Comparison of ENCODE assay signal across 25 cellular contexts in the genomic region with DNA sequence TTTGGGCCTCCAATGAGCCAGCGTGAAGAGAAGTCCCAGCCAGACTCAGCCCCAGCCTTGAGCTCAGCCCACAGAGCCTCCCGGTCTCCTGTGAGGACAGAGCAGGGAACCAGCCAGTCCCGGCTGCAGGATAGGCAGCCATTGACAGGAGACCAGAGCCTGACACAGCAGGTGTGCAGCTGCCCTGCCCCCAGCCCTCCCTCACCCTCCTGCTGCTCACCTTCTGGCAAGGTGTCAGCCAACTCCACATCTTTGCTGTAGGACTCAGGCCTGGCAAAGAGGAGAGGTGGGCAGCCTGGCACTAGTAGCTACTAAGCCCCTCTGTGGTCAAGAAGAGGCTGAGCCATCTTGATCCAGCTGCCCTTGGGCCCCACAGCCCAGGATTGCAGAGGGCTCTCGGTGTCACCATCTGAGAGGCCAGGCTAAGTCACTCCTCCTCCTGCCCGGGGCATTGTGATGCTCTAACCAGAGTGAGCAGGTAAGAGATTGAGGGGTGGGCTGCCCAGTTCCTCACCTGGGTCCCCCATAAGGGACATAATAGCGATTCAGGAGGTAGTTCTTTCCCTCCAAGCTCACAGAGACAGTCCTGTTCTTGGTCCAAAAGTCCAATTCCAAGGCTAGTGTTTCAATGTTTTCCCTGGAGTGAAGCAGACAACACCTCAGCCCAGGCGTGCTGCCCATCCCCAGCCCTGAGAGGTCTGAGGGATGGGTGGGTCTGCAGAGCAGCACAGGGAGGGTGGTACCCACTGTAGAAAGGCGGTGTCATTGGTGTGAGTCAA. TPM values are rescaled to one million over a fixed set of nuclear protein-coding genes. Genes with fewer than 3 reads are reported as not detected.
A peak's percentile ranks its signal among the peaks of the same experiment; 100 is the strongest.
DNase-seq lines count a peak whose midpoint lies in the region; TF ChIP-seq lines count a peak whose summit lies in the region.
"Had no signal": no experiment of that assay in that cellular context is flagged by ENCODE, and none has a peak within 500 bp of the region (broad histone marks: within the 10 kb centered on the region; RNA-seq: fewer than 3 reads in every experiment).

No MANE protein-coding gene starts in this region.

- TF ChIP-seq CTCF in hepatocyte (IDR thresholded peaks at IDR 0.05; ENCODE audit: poor library complexity): no peak
- no peak for TF ChIP-seq CTCF in smooth muscle cell (IDR thresholded peaks at IDR 0.05; ENCODE audit: borderline replicate concordance, insufficient read depth, poor library complexity, severe bottlenecking)

- H3K27me3 ChIP-seq in H7 (ENCODE audit: control insufficient read depth, insufficient read depth, low read length): no peaks in the 10 kb centered on the region
- no peaks in the 10 kb centered on the region for H3K27me3 ChIP-seq in hepatocyte
- H3K27me3 ChIP-seq in smooth muscle cell (ENCODE audit: low read depth): no peaks in the 10 kb centered on the region
- H3K27me3 ChIP-seq: body of pancreas, colonic mucosa, Peyer's patch had no signal

- peaks cover 18% of the 10 kb centered on the region for H3F3A ChIP-seq in smooth muscle cell (ENCODE audit: low read depth)

- 79% methylated on average over 8 of the region's 8 CpGs for WGBS in hepatocyte (ENCODE audit: low lambda C conversion rate, missing lambda C conversion rate)
- WGBS in smooth muscle cell (ENCODE audit: low lambda C conversion rate): 85% methylated on average over 8 of the region's 8 CpGs

- DNase-seq in DMS53 (lab: John Stamatoyannopoulos, UW) (peak; percentile 81), H7 (peak; percentile 48), NCI-H510A treated with DMSO at 0.1 percent for 48 hours (lab: John Stamatoyannopoulos, UW) (peak; percentile 56), hepatocyte (ENCODE audit: low spot score) (peak; percentile 5), smooth muscle cell (lab: John Stamatoyannopoulos, UW; ENCODE audit: unreplicated experiment) (no peak), AG08395 (ENCODE audit: low spot score) (no peak), NCI-H187 treated with DMSO at 0.1 percent for 48 hours (lab: John Stamatoyannopoulos, UW) (no peak)
- DNase-seq in stimulated activated CD4-positive, alpha-beta T cell treated with anti-CD3 and anti-CD28 coated beads, Interleukin-1b, Interleukin-23, amount 100 ng/mL, for 48 hours: no peak
- DNase-seq: activated CD4-positive, alpha-beta T cell treated with anti-CD3 and anti-CD28 coated beads, Interleukin-2, amount 10 ng/mL, durations not matched to agents 24 days and 14 days; activated naive CD8-positive, alpha-beta T cell treated with anti-CD3 and anti-CD28 coated beads, Interleukin-2, amount 50 U/mL, for 24 hours; CD8-positive, alpha-beta T cell; colonic mucosa; mammary epithelial cell; NCI-H2227 treated with DMSO at 0.1 percent for 48 hours; psoas muscle; stimulated activated CD4-positive, alpha-beta T cell treated with anti-CD3 and anti-CD28 coated beads, Interleukin-4, amount 100 ng/mL, for 1 hour; stimulated activated naive CD8-positive, alpha-beta T cell treated with anti-CD3 and anti-CD28 coated beads, Interleukin-15, Interleukin-2, amounts not matched to agents 100 U/mL and 50 U/mL, for 24 hours had no signal

- no peaks in the 10 kb centered on the region for H4K20me1 ChIP-seq in hepatocyte (ENCODE audit: insufficient read depth, poor library complexity, severe bottlenecking)
- H4K20me1 ChIP-seq in smooth muscle cell (ENCODE audit: low read depth): peaks cover 35% of the 10 kb centered on the region

- no peak overlapping the region for H3K4me3 ChIP-seq in H7 (ENCODE audit: insufficient read depth, low read depth, low read length)
- H3K4me3 ChIP-seq in hepatocyte: no peak overlapping the region
- no peak overlapping the region for H3K4me3 ChIP-seq in smooth muscle cell
- H3K4me3 ChIP-seq: body of pancreas, colonic mucosa, GM12878, Peyer's patch, psoas muscle, tibial artery had no signal

- H3K27ac ChIP-seq in hepatocyte (no peak overlapping the region), smooth muscle cell (ENCODE audit: low read depth) (no peak overlapping the region)
- H3K27ac ChIP-seq: body of pancreas, colonic mucosa, KMS-11, Peyer's patch, psoas muscle, tibial artery had no signal

- H3K36me3 ChIP-seq in H7 (replicated peaks; ENCODE audit: control insufficient read depth, insufficient read depth, low read length) (peaks cover 2% of the 10 kb centered on the region), hepatocyte (replicated peaks; ENCODE audit: insufficient read depth, low read depth) (no peaks in the 10 kb centered on the region), smooth muscle cell (ENCODE audit: low read depth) (no peaks in the 10 kb centered on the region)
- H3K36me3 ChIP-seq: colonic mucosa had no signal

- H3K4me1 ChIP-seq in hepatocyte (ENCODE audit: insufficient read depth) (peaks cover 6% of the 10 kb centered on the region), smooth muscle cell (ENCODE audit: low read depth) (no peaks in the 10 kb centered on the region)

- H3K9me3 ChIP-seq in hepatocyte (ENCODE audit: low read depth) (no peaks in the 10 kb centered on the region), smooth muscle cell (replicated peaks; ENCODE audit: low read depth) (no peaks in the 10 kb centered on the region)
- H3K9me3 ChIP-seq: body of pancreas, colonic mucosa, Peyer's patch, psoas muscle, tibial artery had no signal

- H2AFZ ChIP-seq in hepatocyte (no peak overlapping the region), smooth muscle cell (ENCODE audit: low read depth) (no peak overlapping the region)

- H3K4me2 ChIP-seq in hepatocyte (no peak overlapping the region), smooth muscle cell (no peak overlapping the region)
- H3K4me2 ChIP-seq: KMS-11 had no signal

- no peak overlapping the region for H3K9ac ChIP-seq in smooth muscle cell (ENCODE audit: low read depth)
- H3K9ac ChIP-seq: KMS-11 had no signal

- H3K79me2 ChIP-seq in hepatocyte (no peaks in the 10 kb centered on the region), smooth muscle cell (ENCODE audit: low read depth) (no peaks in the 10 kb centered on the region)

- H3K9me2 ChIP-seq in hepatocyte (replicated peaks; ENCODE audit: insufficient read depth): no peaks in the 10 kb centered on the region

RNA-seq across cellular contexts. Expression of a gene that starts 18.6 kb away (rescaled TPM):
- not detected in 2 replicates for total RNA-seq in H7 (2014; rRNA removed; shearing (Covaris generic))
- 6.6 and 10.2 TPM in 2 replicates for total RNA-seq in hepatocyte
- polyA plus RNA-seq in hepatocyte: 10.7 and 15.1 TPM in 2 replicates
- not detected in 2 replicates for total RNA-seq in smooth muscle cell
- 0.49 and 0.96 TPM in 2 replicates for polyA plus RNA-seq in smooth muscle cell
- total RNA-seq: activated CD4-positive, alpha-beta T cell treated with anti-CD3 and anti-CD28 coated beads, Interleukin-2, amount 10 ng/mL, durations not matched to agents 24 days and 14 days; activated T-helper 17 cell treated with anti-CD3 and anti-CD28 coated beads, Interleukin-2, amount 50 U/mL, for 72 hours; CD8-positive, alpha-beta T cell; endodermal cell; GM12878; myocyte; psoas muscle had no signal
- polyA plus RNA-seq: GM12878, mammary epithelial cell had no signal

RNA-seq across cellular contexts. Expression of a gene that starts 53.4 kb away (rescaled TPM):
- total RNA-seq in H7 (2014; rRNA removed; shearing (Covaris generic)): 48.7 and 55.0 TPM in 2 replicates
- total RNA-seq in hepatocyte (45.8 and 51.8 TPM in 2 replicates), smooth muscle cell (89.0 and 112 TPM in 2 replicates)
- polyA plus RNA-seq in hepatocyte (71.1 and 73.0 TPM in 2 replicates), smooth muscle cell (86.0 and 103 TPM in 2 replicates)

Comparison
In these comparisons a context has a peak if more than half of its experiments do, and no peak if none do; other contexts are left out.
1. DNase-seq: peak in DMS53 (single experiment), H7 (single experiment), NCI-H510A treated with DMSO at 0.1 percent for 48 hours (single experiment) and hepatocyte (single experiment); none in smooth muscle cell (single experiment), stimulated activated CD4-positive, alpha-beta T cell treated with anti-CD3 and anti-CD28 coated beads, Interleukin-1b, Interleukin-23, amount 100 ng/mL, for 48 hours (single experiment), AG08395 (single experiment) and NCI-H187 treated with DMSO at 0.1 percent for 48 hours (single experiment).